In genomic region chr7:40935435-40935834, GRCh38 we compare ENCODE assay signal across 24 cellular contexts.
"Had no signal": no experiment of that assay in that cellular context is flagged by ENCODE, and none has a peak within 500 bp of the region (broad histone marks: within the 10 kb centered on the region; RNA-seq: fewer than 3 reads in every experiment).

No MANE protein-coding gene starts in this region.

- DNase-seq: colonic mucosa; cortex of kidney; dermis blood vessel endothelial cell; dorsolateral prefrontal cortex; effector CD4-positive, alpha-beta T cell; effector CD8-positive, alpha-beta T cell; effector memory CD4-positive, alpha-beta T cell; effector memory CD8-positive, alpha-beta T cell; endodermal cell; erythroblast; esophagus squamous epithelium; foreskin fibroblast; foreskin keratinocyte; foreskin melanocyte; gastrocnemius medialis; glutamatergic neuron; head of caudate nucleus; heart left ventricle; heart right ventricle had no signal

- H3K9me3 ChIP-seq: colonic mucosa, esophagus muscularis mucosa, esophagus squamous epithelium, gastrocnemius medialis had no signal

- H3K4me1 ChIP-seq: colonic mucosa, esophagus muscularis mucosa, esophagus squamous epithelium, foreskin keratinocyte, gastrocnemius medialis, gastroesophageal sphincter, heart left ventricle, heart right ventricle had no signal

- H3K4me3 ChIP-seq: colonic mucosa, coronary artery, dorsolateral prefrontal cortex, esophagus muscularis mucosa, esophagus squamous epithelium, gastrocnemius medialis, gastroesophageal sphincter, heart left ventricle, heart right ventricle had no signal

- H3K36me3 ChIP-seq: colonic mucosa, esophagus muscularis mucosa, esophagus squamous epithelium, gastrocnemius medialis, gastroesophageal sphincter, heart left ventricle, heart right ventricle had no signal

- H3K27me3 ChIP-seq: colonic mucosa, dorsolateral prefrontal cortex, esophagus muscularis mucosa, esophagus squamous epithelium, foreskin keratinocyte, gastrocnemius medialis, gastroesophageal sphincter, heart left ventricle, heart right ventricle had no signal

- H3K27ac ChIP-seq: colonic mucosa, coronary artery, dorsolateral prefrontal cortex, epithelial cell of prostate, esophagus muscularis mucosa, esophagus squamous epithelium, foreskin keratinocyte, gastrocnemius medialis, gastroesophageal sphincter, heart left ventricle, heart right ventricle had no signal

- ATAC-seq: effector memory CD8-positive, alpha-beta T cell; esophagus mucosa; foreskin keratinocyte; gastrocnemius medialis; gastroesophageal sphincter; heart left ventricle; heart right ventricle had no signal
